ENCODE assay signal across 3 cellular contexts in the genomic region with DNA sequence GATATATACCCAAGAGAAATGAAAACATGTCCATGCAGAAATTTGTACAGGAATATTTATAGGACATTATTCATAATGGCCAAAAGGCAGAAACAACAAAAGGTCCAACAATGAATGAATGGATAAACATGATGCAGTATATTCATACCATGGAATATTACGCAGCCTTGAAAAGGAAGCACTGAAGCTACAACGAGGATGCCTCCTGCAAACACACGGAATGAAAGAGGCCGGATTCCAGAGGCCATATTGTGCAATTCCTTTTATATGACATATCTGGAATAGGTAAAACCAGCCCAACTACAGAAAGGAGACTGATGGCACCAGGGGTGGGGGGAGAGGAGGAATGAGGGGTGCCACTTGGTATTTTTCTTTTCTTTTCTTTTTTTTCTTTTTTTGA.
TF ChIP-seq lines count a peak whose summit lies in the region.

No MANE protein-coding gene starts in this region.

TF ChIP-seq in HepG2, 621 proteins besides CTCF, POLR2A, EP300 and RAD21:
- peak; percentile 64; the same call in 1 of the 2 replicates for TF ChIP-seq CEBPB (IDR thresholded peaks at IDR 0.05; ENCODE audit: borderline replicate concordance, low read depth, low read length)
- TF ChIP-seq, protein P1, sequence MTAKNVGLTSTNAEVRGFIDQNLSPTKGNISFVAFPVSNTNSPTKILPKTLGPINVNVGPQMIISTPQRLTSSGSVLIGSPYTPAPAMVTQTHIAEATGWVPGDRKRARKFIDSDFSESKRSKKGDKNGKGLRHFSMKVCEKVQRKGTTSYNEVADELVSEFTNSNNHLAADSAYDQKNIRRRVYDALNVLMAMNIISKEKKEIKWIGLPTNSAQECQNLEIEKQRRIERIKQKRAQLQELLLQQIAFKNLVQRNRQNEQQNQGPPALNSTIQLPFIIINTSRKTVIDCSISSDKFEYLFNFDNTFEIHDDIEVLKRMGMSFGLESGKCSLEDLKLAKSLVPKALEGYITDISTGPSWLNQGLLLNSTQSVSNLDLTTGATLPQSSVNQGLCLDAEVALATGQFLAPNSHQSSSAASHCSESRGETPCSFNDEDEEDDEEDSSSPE (CRISPR knock-in tag; IDR thresholded peaks at IDR 0.05) = no peak

TF ChIP-seq in IMR-90, 13 proteins besides CTCF, POLR2A, EP300 and RAD21:
- TF ChIP-seq SMC3 (IDR thresholded peaks at IDR 0.05; ENCODE audit: low read depth, low read length) (no peak), FOS (IDR thresholded peaks at IDR 0.05; ENCODE audit: low read depth, low read length) (no peak), RFX5 (IDR thresholded peaks at IDR 0.05; ENCODE audit: low read depth, low read length) (no peak), CEBPB (IDR thresholded peaks at IDR 0.05; ENCODE audit: low read depth, low read length) (peak; percentile 36; the same call in 1 of the 2 replicates), CHD1 (IDR thresholded peaks at IDR 0.05; ENCODE audit: low read depth, low read length) (no peak), NFE2L2 (IDR thresholded peaks at IDR 0.05; ENCODE audit: low read depth, low read length) (no peak)
TF ChIP-seq in IMR-90: peak in this region for 1.

TF ChIP-seq in H1, 55 proteins besides CTCF, POLR2A, EP300 and RAD21:
- TF ChIP-seq KDM1A (IDR thresholded peaks at IDR 0.05; ENCODE audit: borderline replicate concordance, low read length) (0 out of 2 replicates have a peak, but pooled peaks have one; percentile 33), SP4 (IDR thresholded peaks at IDR 0.05; ENCODE audit: low read length) (no peak)
